Comparison of ENCODE assay signal across 15 cellular contexts in the genomic region with DNA sequence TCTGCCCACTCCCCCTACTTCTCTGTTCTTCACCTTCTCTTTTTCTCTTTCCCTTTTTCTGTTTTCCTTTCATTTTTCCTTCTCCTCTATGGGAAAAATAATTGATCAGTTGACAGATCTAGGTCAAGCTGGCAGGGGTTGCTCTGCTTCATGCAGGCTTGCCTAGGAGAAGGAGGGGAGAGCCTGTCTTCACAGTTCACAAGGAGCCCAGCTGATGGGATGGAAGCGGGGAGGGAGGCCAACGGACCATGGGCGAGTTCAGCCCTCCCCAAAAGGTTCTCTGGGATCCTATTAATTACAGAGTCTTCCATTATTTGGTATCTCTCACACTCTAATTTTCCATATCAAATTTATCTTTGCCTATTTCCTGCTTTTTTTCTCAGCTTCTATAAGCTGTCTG. TPM values are rescaled to one million over a fixed set of nuclear protein-coding genes. Genes with fewer than 3 reads are reported as not detected.
A peak's percentile ranks its signal among the peaks of the same experiment; 100 is the strongest.
DNase-seq lines count a peak whose midpoint lies in the region; ATAC-seq and TF ChIP-seq lines count a peak whose summit lies in the region.
"Had no signal": no experiment of that assay in that cellular context is flagged by ENCODE, and none has a peak within 500 bp of the region (broad histone marks: within the 10 kb centered on the region; RNA-seq: fewer than 3 reads in every experiment).

No MANE protein-coding gene starts in this region.

- H3K36me3 Mint-ChIP-seq in memory B cell: no peaks in the 10 kb centered on the region
- H3K36me3 Mint-ChIP-seq: CD14-positive monocyte; CD4-positive, alpha-beta memory T cell had no signal

- H3K36me3 ChIP-seq in OCI-LY7 (ENCODE audit: insufficient read depth, low read length) (no peaks in the 10 kb centered on the region), prostate gland (no peaks in the 10 kb centered on the region)

- no peak for TF ChIP-seq CTCF in OCI-LY7 (conservative IDR thresholded peaks at IDR 0.05; ENCODE audit: low read length)
- TF ChIP-seq CTCF in prostate gland (IDR thresholded peaks at IDR 0.05): no peak
- TF ChIP-seq CTCF in GM10266 (IDR thresholded peaks at IDR 0.05; ENCODE audit: control insufficient read depth, insufficient read depth, low read depth, missing control alignments): no peak

- H4K20me1 ChIP-seq in OCI-LY7 (ENCODE audit: insufficient read depth, low read length): no peaks in the 10 kb centered on the region

- peaks cover 28% of the 10 kb centered on the region for H3K4me1 ChIP-seq in OCI-LY7 (ENCODE audit: insufficient read depth, low read length, poor library complexity, severe bottlenecking)
- H3K4me1 ChIP-seq in prostate gland (replicated peaks): no peaks in the 10 kb centered on the region

- TF ChIP-seq POLR2A in prostate gland (IDR thresholded peaks at IDR 0.05): no peak

- 65% methylated on average over 3 of the region's 3 CpGs for WGBS in prostate gland

- peaks cover 1% of the 10 kb centered on the region for H3K27me3 Mint-ChIP-seq in memory B cell
- H3K27me3 Mint-ChIP-seq: CD4-positive, alpha-beta memory T cell had no signal

- peaks cover 11% of the 10 kb centered on the region for H3K27me3 ChIP-seq in prostate gland (replicated peaks; ENCODE audit: insufficient read depth)

- H2AFZ ChIP-seq in OCI-LY7 (ENCODE audit: low read length): no peak overlapping the region
- H2AFZ ChIP-seq: GM23338 had no signal

- H3K9me3 ChIP-seq in OCI-LY7 (ENCODE audit: low read length): no peaks in the 10 kb centered on the region
- H3K9me3 ChIP-seq in prostate gland: no peaks in the 10 kb centered on the region

- H3K4me1 Mint-ChIP-seq in memory B cell: no peaks in the 10 kb centered on the region
- H3K4me1 Mint-ChIP-seq: CD14-positive monocyte; CD4-positive, alpha-beta memory T cell had no signal

- peak overlapping the region; percentile 7 for H3K27ac Mint-ChIP-seq in memory B cell
- H3K27ac Mint-ChIP-seq: CD14-positive monocyte; CD4-positive, alpha-beta memory T cell; GM23338 had no signal

- no peak for ATAC-seq in memory B cell (ENCODE audit: low read depth)
- no peak for ATAC-seq in HG02938 (IDR thresholded peaks at IDR 0.05; ENCODE audit: unreplicated experiment)

- H3K4me3 ChIP-seq in OCI-LY7 (ENCODE audit: low read depth, low read length, poor library complexity, severe bottlenecking) (no peak overlapping the region), prostate gland (no peak overlapping the region)
- H3K4me3 ChIP-seq: GM23338 had no signal

- POLR2A ChIA-PET in OCI-LY7 (lab: Charles Lee): interaction anchor here (0.6 to 1.3 kb wide), 5 partner anchors 11 to 1734 kb away, joined by 3 to 5 read pairs (median 3); no protein-coding TSS in a partner anchor

- no peak overlapping the region for H3K4me3 Mint-ChIP-seq in memory B cell
- H3K4me3 Mint-ChIP-seq: CD14-positive monocyte; CD4-positive, alpha-beta memory T cell; GM23338 had no signal

- CTCF ChIA-PET in OCI-LY7 (lab: Charles Lee; ENCODE audit: unreplicated experiment): no interaction called here

- H3K79me2 ChIP-seq in OCI-LY7 (ENCODE audit: insufficient read depth, low read depth, low read length): no peaks in the 10 kb centered on the region

- H3K9me3 Mint-ChIP-seq in memory B cell: no peaks in the 10 kb centered on the region
- H3K9me3 Mint-ChIP-seq: GM23338 had no signal

- intact Hi-C loops in OCI-LY7 (cut with micrococcal nuclease; ENCODE audit: unreplicated experiment): loop anchor here (10.0 kb wide), 1 partner anchor 461 kb away; the partner anchor contains the start of gene SNX19
- intact Hi-C loops in prostate gland (cut with DNase I): no loop called here

- no TSS peak for BruUV-seq in OCI-LY7 (replicated peaks; lab: Mats Ljungman, UMichigan)

- H3K27ac ChIP-seq in OCI-LY7 (ENCODE audit: low read depth, low read length, poor library complexity, severe bottlenecking) (no peak overlapping the region), prostate gland (no peak overlapping the region)
- H3K27ac ChIP-seq: HL-60 had no signal

- peak overlapping the region; percentile 31 for H3K4me2 ChIP-seq in OCI-LY7 (ENCODE audit: low read length)

- H3K9me2 ChIP-seq in OCI-LY7 (ENCODE audit: insufficient read depth, low read length): no peaks in the 10 kb centered on the region

- no peak for DNase-seq in OCI-LY7 (ENCODE audit: low spot score)
- no peak for DNase-seq in memory B cell (ENCODE audit: low spot score in 2 of 2)
- peak; percentile 72 for DNase-seq in retina
- no peak for DNase-seq in prostate gland (ENCODE audit: low spot score)
- no peak for DNase-seq in GM10266 (ENCODE audit: extremely low spot score)
- DNase-seq: ACHN; CD4-positive, alpha-beta memory T cell; DMS153; DMS79; GDM1; HCEC 1CT had no signal

RNA-seq across cellular contexts. Expression of gene NTM, which starts 5.5 kb away (rescaled TPM):
- not detected in 2 replicates for total RNA-seq in OCI-LY7 (2014; rRNA removed; shearing (Covaris generic))
- total RNA-seq in OCI-LY7 (2022) (not detected in 2 replicates), prostate gland (1 to 10 TPM in 1 of 2 donors, not detected in 1; 7.4 TPM)
- total RNA-seq: CD4-positive, alpha-beta memory T cell had no signal
